Comparison of ENCODE assay signal across 31 cellular contexts in genomic region chr15:59096429-59096828, GRCh38. TPM values are rescaled to one million over a fixed set of nuclear protein-coding genes. Genes with fewer than 3 reads are reported as not detected.
"Had no signal": no experiment of that assay in that cellular context is flagged by ENCODE, and none has a peak within 500 bp of the region (broad histone marks: within the 10 kb centered on the region; RNA-seq: fewer than 3 reads in every experiment).

No MANE protein-coding gene starts in this region.

- H3K4me1 Mint-ChIP-seq: activated B cell treated with CpG ODN at 0.5 μM for 24 hours; brain; central memory CD8-positive, alpha-beta T cell had no signal

- H3K9me3 Mint-ChIP-seq: activated B cell treated with CpG ODN at 0.5 μM for 24 hours; activated CD4-positive, alpha-beta memory T cell treated with anti-CD3 and anti-CD28 coated beads for 36 hours; activated CD4-positive, alpha-beta T cell treated with anti-CD3 and anti-CD28 coated beads, Interleukin-2, amount 10 ng/mL, durations not matched to agents 7 days and 5 days; activated naive CD4-positive, alpha-beta T cell treated with anti-CD3 and anti-CD28 coated beads, Interleukin-2, amount 10 ng/mL, durations not matched to agents 7 days and 5 days; activated naive CD4-positive, alpha-beta T cell treated with anti-CD3 and anti-CD28 coated beads, Interleukin-2, amount 50 U/mL, for 24 hours; activated T-cell treated with anti-CD3 and anti-CD28 coated beads, Interleukin-2, amount 50 U/mL, for 4 hours; activated T-cell treated with anti-CD3 and anti-CD28 coated beads, Interleukin-2, amount 50 U/mL, for 72 hours; activated T-helper 1 cell treated with anti-CD3 and anti-CD28 coated beads, Interleukin-12 subunit alpha, Interleukin-12 subunit beta, Interleukin-2, Interleukin-4 antibody, amounts not matched to agents 30 ng/mL and 10 ng/mL and 1 ng/mL, durations not matched to agents 14 hours and 24 hours and 36 hours; activated T-helper 17 cell treated with anti-CD3 and anti-CD28 coated beads, Interleukin-2, amount 50 U/mL, for 72 hours; brain; central memory CD8-positive, alpha-beta T cell; T-helper 1 cell treated with Interleukin-12 subunit alpha and Interleukin-12 subunit beta and Interleukin-4 antibody, amounts not matched to agents 30 μg/mL and 1 μg/mL, for 36 hours; T-helper 2 cell treated with Interferon-gamma antibody and Interleukin-4, amounts not matched to agents 5 μg/mL and 100 μg/mL, for 36 hours had no signal

- DNase-seq: activated B cell treated with CpG ODN at 0.5 μM for 24 hours; activated CD4-positive, alpha-beta memory T cell treated with anti-CD3 and anti-CD28 coated beads for 36 hours; activated CD4-positive, alpha-beta T cell treated with anti-CD3 and anti-CD28 coated beads for 4 hours; activated CD4-positive, alpha-beta T cell treated with anti-CD3 and anti-CD28 coated beads, Interleukin-2, amount 10 ng/mL, durations not matched to agents 7 days and 5 days; activated CD4-positive, CD25-positive, alpha-beta regulatory T cell treated with anti-CD3 and anti-CD28 coated beads, Interleukin-2, amount 50 U/mL, for 72 hours; activated CD8-positive, alpha-beta memory T cell treated with anti-CD3 and anti-CD28 coated beads, Interleukin-2, amount 50 U/mL, for 4 hours; activated effector memory CD4-positive, alpha-beta T cell treated with Interleukin-2 at 50 U/mL for 16 hours; activated gamma-delta T cell; activated naive CD4-positive, alpha-beta T cell treated with anti-CD3 and anti-CD28 coated beads, Interleukin-2, amount 10 ng/mL, durations not matched to agents 7 days and 5 days; activated naive CD4-positive, alpha-beta T cell treated with Interleukin-2 at 50 U/mL for 16 hours; activated T-cell treated with anti-CD3 and anti-CD28 coated beads for 4 hours; activated T-cell treated with anti-CD3 and anti-CD28 coated beads, Interleukin-2, amount 50 U/mL, for 1 hour; activated T-cell treated with anti-CD3 and anti-CD28 coated beads, Interleukin-2, amount 50 U/mL, for 4 hours; activated T-cell treated with anti-CD3 and anti-CD28 coated beads, Interleukin-2, amount 50 U/mL, for 72 hours; amygdala; anterior cingulate cortex; caudate nucleus; cerebellar nuclear complex; SW 1271; T-helper 1 cell; T-helper 2 cell; T-helper 9 cell had no signal

- H3K4me3 Mint-ChIP-seq: activated B cell treated with CpG ODN at 0.5 μM for 24 hours; activated CD4-positive, alpha-beta memory T cell treated with anti-CD3 and anti-CD28 coated beads for 36 hours; activated CD4-positive, alpha-beta T cell treated with anti-CD3 and anti-CD28 coated beads, Interleukin-2, amount 10 ng/mL, durations not matched to agents 7 days and 5 days; activated naive CD4-positive, alpha-beta T cell treated with anti-CD3 and anti-CD28 coated beads, Interleukin-2, amount 10 ng/mL, durations not matched to agents 7 days and 5 days; activated naive CD4-positive, alpha-beta T cell treated with anti-CD3 and anti-CD28 coated beads, Interleukin-2, amount 50 U/mL, for 24 hours; activated naive CD8-positive, alpha-beta T cell; activated T-cell treated with anti-CD3 and anti-CD28 coated beads, Interleukin-2, amount 50 U/mL, for 4 hours; activated T-cell treated with anti-CD3 and anti-CD28 coated beads, Interleukin-2, amount 50 U/mL, for 72 hours; activated T-helper 1 cell treated with anti-CD3 and anti-CD28 coated beads, Interleukin-12 subunit alpha, Interleukin-12 subunit beta, Interleukin-2, Interleukin-4 antibody, amounts not matched to agents 30 ng/mL and 10 ng/mL and 1 ng/mL, durations not matched to agents 14 hours and 24 hours and 36 hours; activated T-helper 17 cell treated with anti-CD3 and anti-CD28 coated beads, Interleukin-2, amount 50 U/mL, for 72 hours; brain; central memory CD8-positive, alpha-beta T cell; T-helper 1 cell treated with Interleukin-12 subunit alpha and Interleukin-12 subunit beta and Interleukin-4 antibody, amounts not matched to agents 30 μg/mL and 1 μg/mL, for 36 hours; T-helper 2 cell treated with Interferon-gamma antibody and Interleukin-4, amounts not matched to agents 5 μg/mL and 100 μg/mL, for 36 hours had no signal

- H3K27me3 Mint-ChIP-seq: activated B cell treated with CpG ODN at 0.5 μM for 24 hours; activated CD4-positive, alpha-beta memory T cell treated with anti-CD3 and anti-CD28 coated beads for 36 hours; activated CD4-positive, alpha-beta T cell treated with anti-CD3 and anti-CD28 coated beads, Interleukin-2, amount 10 ng/mL, durations not matched to agents 7 days and 5 days; activated naive CD4-positive, alpha-beta T cell treated with anti-CD3 and anti-CD28 coated beads, Interleukin-2, amount 10 ng/mL, durations not matched to agents 7 days and 5 days; activated naive CD4-positive, alpha-beta T cell treated with anti-CD3 and anti-CD28 coated beads, Interleukin-2, amount 50 U/mL, for 24 hours; activated naive CD8-positive, alpha-beta T cell; activated T-helper 17 cell treated with anti-CD3 and anti-CD28 coated beads, Interleukin-2, amount 50 U/mL, for 72 hours; brain; central memory CD8-positive, alpha-beta T cell had no signal

- ATAC-seq: activated T-cell treated with anti-CD3 and anti-CD28 coated beads, Interleukin-2, amount 50 U/mL, for 4 hours; activated T-cell treated with anti-CD3 and anti-CD28 coated beads, Interleukin-2, amount 50 U/mL, for 72 hours; activated T-helper 17 cell treated with anti-CD3 and anti-CD28 coated beads, Interleukin-2, amount 50 U/mL, for 72 hours had no signal

- H3K27ac Mint-ChIP-seq: activated B cell treated with CpG ODN at 0.5 μM for 24 hours; activated CD4-positive, alpha-beta memory T cell treated with anti-CD3 and anti-CD28 coated beads for 36 hours; activated CD4-positive, alpha-beta T cell treated with anti-CD3 and anti-CD28 coated beads, Interleukin-2, amount 10 ng/mL, durations not matched to agents 7 days and 5 days; activated naive CD4-positive, alpha-beta T cell treated with anti-CD3 and anti-CD28 coated beads, Interleukin-2, amount 10 ng/mL, durations not matched to agents 7 days and 5 days; activated naive CD4-positive, alpha-beta T cell treated with anti-CD3 and anti-CD28 coated beads, Interleukin-2, amount 50 U/mL, for 24 hours; activated naive CD8-positive, alpha-beta T cell; activated T-cell treated with anti-CD3 and anti-CD28 coated beads, Interleukin-2, amount 50 U/mL, for 72 hours; activated T-helper 1 cell treated with anti-CD3 and anti-CD28 coated beads, Interleukin-12 subunit alpha, Interleukin-12 subunit beta, Interleukin-2, Interleukin-4 antibody, amounts not matched to agents 30 ng/mL and 10 ng/mL and 1 ng/mL, durations not matched to agents 14 hours and 24 hours and 36 hours; activated T-helper 17 cell treated with anti-CD3 and anti-CD28 coated beads, Interleukin-2, amount 50 U/mL, for 72 hours; brain; T-helper 1 cell treated with Interleukin-12 subunit alpha and Interleukin-12 subunit beta and Interleukin-4 antibody, amounts not matched to agents 30 μg/mL and 1 μg/mL, for 36 hours; T-helper 2 cell treated with Interferon-gamma antibody and Interleukin-4, amounts not matched to agents 5 μg/mL and 100 μg/mL, for 36 hours had no signal

RNA-seq across cellular contexts. Expression of gene CCNB2, which starts 8.5 kb away (rescaled TPM):
- total RNA-seq: ascending aorta had no signal
